ENCODE assay signal across 1 cellular context in the genomic region with DNA sequence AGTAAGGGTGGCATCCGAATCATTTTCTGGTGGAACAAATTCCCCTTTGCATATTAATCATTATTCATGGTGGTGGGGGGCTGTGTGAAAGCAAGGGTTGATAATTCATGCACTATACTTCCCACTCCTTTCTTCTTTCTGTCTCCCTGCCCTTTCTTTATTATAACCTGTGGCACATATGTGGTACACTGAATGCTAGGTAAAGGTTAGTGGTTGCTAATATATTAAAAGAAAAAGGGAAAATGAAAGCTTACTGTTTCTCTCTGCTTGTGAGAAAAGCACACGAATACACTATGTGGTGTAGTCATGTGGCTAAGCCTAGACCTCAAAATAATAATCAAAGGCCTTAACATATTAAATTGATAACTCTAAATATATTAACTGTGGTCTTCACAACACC.
TF ChIP-seq lines count a peak whose summit lies in the region.

No MANE protein-coding gene starts in this region.

TF ChIP-seq in SK-N-SH, 30 proteins besides CTCF, POLR2A, EP300 and RAD21 (continued from another document):
- TF ChIP-seq IRF3 (IDR thresholded peaks at IDR 0.05; ENCODE audit: low read depth, low read length), result no peak
- no peak for TF ChIP-seq FOSL2 (IDR thresholded peaks at IDR 0.05; ENCODE audit: borderline replicate concordance, low read depth)
- no peak for TF ChIP-seq TCF12 (IDR thresholded peaks at IDR 0.05)
- TF ChIP-seq GATA2 (CRISPR knock-in tag; IDR thresholded peaks at IDR 0.05), result no peak
- no peak for TF ChIP-seq USF2 (IDR thresholded peaks at IDR 0.05; ENCODE audit: borderline replicate concordance, low read depth, low read length)
- TF ChIP-seq NFIC (IDR thresholded peaks at IDR 0.05; ENCODE audit: borderline replicate concordance), result no peak
